19 cellular contexts compared by ENCODE assay signal in the genomic region with DNA sequence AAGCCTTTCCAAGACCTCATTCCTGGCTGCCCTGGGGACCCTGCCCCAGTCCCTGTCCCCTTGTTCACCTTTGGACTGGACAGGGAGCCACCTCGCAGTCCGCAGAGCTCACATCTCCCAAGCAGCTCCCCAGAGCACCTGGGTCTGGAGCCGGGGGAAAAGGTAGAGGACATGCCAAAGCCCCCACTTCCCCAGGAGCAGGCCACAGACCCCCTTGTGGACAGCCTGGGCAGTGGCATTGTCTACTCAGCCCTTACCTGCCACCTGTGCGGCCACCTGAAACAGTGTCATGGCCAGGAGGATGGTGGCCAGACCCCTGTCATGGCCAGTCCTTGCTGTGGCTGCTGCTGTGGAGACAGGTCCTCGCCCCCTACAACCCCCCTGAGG. TPM values are rescaled to one million over a fixed set of nuclear protein-coding genes. Genes with fewer than 3 reads are reported as not detected.
DNase-seq lines count a peak whose midpoint lies in the region; ATAC-seq, FAIRE-seq and TF ChIP-seq lines count a peak whose summit lies in the region.
"Had no signal": no experiment of that assay in that cellular context is flagged by ENCODE, and none has a peak within 500 bp of the region (broad histone marks: within the 10 kb centered on the region; RNA-seq: fewer than 3 reads in every experiment).

No MANE protein-coding gene starts in this region.

- H3K9me3 ChIP-seq in A549 (peaks cover 5% of the 10 kb centered on the region; the same call in 1 of the 3 replicates), DND-41 (ENCODE audit: insufficient read depth, low read length, severe bottlenecking) (no peaks in the 10 kb centered on the region)

- no peak for TF ChIP-seq POLR2A in A549 (IDR thresholded peaks at IDR 0.05; ENCODE audit: low read length)

- peaks cover 54% of the 10 kb centered on the region for H3K36me3 Mint-ChIP-seq in activated naive CD8-positive, alpha-beta T cell treated with anti-CD3 and anti-CD28 coated beads, Interleukin-2, amount 10 ng/mL, durations not matched to agents 7 days and 5 days

- no peak overlapping the region for H2AFZ ChIP-seq in DND-41 (ENCODE audit: low read depth, low read length)
- H2AFZ ChIP-seq: neural progenitor cell had no signal

- no peak overlapping the region for H3K4me3 Mint-ChIP-seq in activated naive CD8-positive, alpha-beta T cell treated with anti-CD3 and anti-CD28 coated beads, Interleukin-2, amount 10 ng/mL, durations not matched to agents 7 days and 5 days
- H3K4me3 Mint-ChIP-seq: neural progenitor cell had no signal

- WGBS in A549 (ENCODE audit: missing lambda C conversion rate), result 95% methylated on average over 3 of the region's 5 CpGs

- H3K27me3 Mint-ChIP-seq in activated naive CD8-positive, alpha-beta T cell treated with anti-CD3 and anti-CD28 coated beads, Interleukin-2, amount 10 ng/mL, durations not matched to agents 7 days and 5 days, result no peaks in the 10 kb centered on the region

- CTCF ChIA-PET in A549 (lab: Yijun Ruan, JAX), result interaction anchor here (5.1 kb wide), 1 partner anchor 128 kb away, joined by 36 read pairs; no protein-coding TSS in a partner anchor

- H3K27me3 ChIP-seq in DND-41 (ENCODE audit: insufficient read depth, low read length, poor library complexity), result no peaks in the 10 kb centered on the region
- H3K27me3 ChIP-seq: heart left ventricle, neural progenitor cell had no signal

- H3K79me2 ChIP-seq in DND-41 (ENCODE audit: insufficient read depth, low read length), result no peaks in the 10 kb centered on the region

- ATAC-seq in A549, result no peak
- ATAC-seq in DND-41 (ENCODE audit: insufficient read depth, low read depth), result no peak
- ATAC-seq in activated naive CD8-positive, alpha-beta T cell treated with anti-CD3 and anti-CD28 coated beads, Interleukin-2, amount 10 ng/mL, durations not matched to agents 7 days and 5 days (ENCODE audit: low read depth), result no peak
- peak; percentile 4 for ATAC-seq in left lobe of liver
- ATAC-seq: heart left ventricle had no signal

- H3K9me3 Mint-ChIP-seq in activated naive CD8-positive, alpha-beta T cell treated with anti-CD3 and anti-CD28 coated beads, Interleukin-2, amount 10 ng/mL, durations not matched to agents 7 days and 5 days, result no peaks in the 10 kb centered on the region
- H3K9me3 Mint-ChIP-seq: neural progenitor cell had no signal

- peaks cover 55% of the 10 kb centered on the region for H3K36me3 ChIP-seq in DND-41 (ENCODE audit: insufficient read depth, low read length)
- H3K36me3 ChIP-seq: neural progenitor cell had no signal

- H3K4me3 ChIP-seq in A549 (no peak overlapping the region), DND-41 (ENCODE audit: low read depth in 1 of 2, low read length in 2 of 2) (no peak overlapping the region)
- H3K4me3 ChIP-seq: heart left ventricle, neural progenitor cell had no signal

- peak overlapping the region; percentile 62 to 83; a peak in 5 of 6 replicates for H3K27ac ChIP-seq in A549
- peak overlapping the region; percentile 6; the same call in 1 of the 2 replicates for H3K27ac ChIP-seq in DND-41 (ENCODE audit: low read length)
- H3K27ac ChIP-seq: neural progenitor cell had no signal

- no peak overlapping the region for H3K9ac ChIP-seq in DND-41 (ENCODE audit: low read depth, low read length)
- H3K9ac ChIP-seq: neural progenitor cell had no signal

- H3K4me1 ChIP-seq in A549 (peaks cover 40% of the 10 kb centered on the region), DND-41 (ENCODE audit: insufficient read depth, low read length) (peaks cover 27% of the 10 kb centered on the region)
- H3K4me1 ChIP-seq: neural progenitor cell had no signal

- H3K27ac Mint-ChIP-seq in activated naive CD8-positive, alpha-beta T cell treated with anti-CD3 and anti-CD28 coated beads, Interleukin-2, amount 10 ng/mL, durations not matched to agents 7 days and 5 days, result peak overlapping the region; percentile 71
- H3K27ac Mint-ChIP-seq: neural progenitor cell had no signal

- peak overlapping the region; percentile 69; the same call in 2 of the 3 replicates for H3K4me2 ChIP-seq in A549
- H3K4me2 ChIP-seq in DND-41 (ENCODE audit: insufficient read depth, low read length), result no peak overlapping the region
- H3K4me2 ChIP-seq: neural progenitor cell had no signal

- TF ChIP-seq CTCF in A549 (IDR thresholded peaks at IDR 0.05) (no peak), DND-41 (IDR thresholded peaks at IDR 0.05; ENCODE audit: borderline replicate concordance, extremely low read depth, low read length, poor library complexity, severe bottlenecking) (no peak)

- no peaks in the 10 kb centered on the region for H4K20me1 ChIP-seq in DND-41 (ENCODE audit: insufficient read depth, low read length)

- POLR2A ChIA-PET in A549 (lab: Yijun Ruan, JAX), result no interaction called here
- POLR2A ChIA-PET in activated naive CD8-positive, alpha-beta T cell treated with anti-CD3 and anti-CD28 coated beads, Interleukin-2, amount 10 ng/mL, durations not matched to agents 7 days and 5 days (lab: Charles Lee), result interaction anchor here (1.0 kb wide), 1 partner anchor 183 kb away, joined by 4 read pairs; no protein-coding TSS in a partner anchor

- DNase-seq in A549 (ENCODE audit: low read depth in 1 of 2, low spot score in 1 of 2), result no peak
- DNase-seq in DND-41, result no peak
- no peak for DNase-seq in activated naive CD8-positive, alpha-beta T cell treated with anti-CD3 and anti-CD28 coated beads, Interleukin-2, amount 10 ng/mL, durations not matched to agents 7 days and 5 days
- peak; percentile 53 for DNase-seq in left lobe of liver (ENCODE audit: low spot score)
- no peak for DNase-seq in NCI-H446 treated with DMSO at 0.1 percent for 48 hours (lab: John Stamatoyannopoulos, UW)
- DNase-seq in stimulated activated CD4-positive, alpha-beta T cell treated with anti-CD3 and anti-CD28 coated beads, Interleukin-15, amount 100 ng/mL, for 24 hours, result no peak
- no peak for DNase-seq in NCI-H526 treated with DMSO at 0.1 percent for 48 hours (lab: John Stamatoyannopoulos, UW)
- no peak for DNase-seq in SKM-1 treated with dmso at 0.1 percent for 144 hours (lab: John Stamatoyannopoulos, UW; ENCODE audit: unreplicated experiment)
- DNase-seq: activated CD4-positive, alpha-beta T cell treated with anti-CD3 and anti-CD28 coated beads, Interleukin-2, amount 50 U/mL, for 1 hour; activated T-cell treated with anti-CD3 and anti-CD28 coated beads, Interleukin-2, amount 50 U/mL, for 48 hours; aorta; GF-D8; heart left ventricle; islet precursor cell; NCI-H146; retina; Right ventricle myocardium superior had no signal

- no peak for TF ChIP-seq RAD21 in A549 (conservative IDR thresholded peaks at IDR 0.05 in 1 of 2, IDR thresholded peaks at IDR 0.05 in 1 of 2)

- H3K4me1 Mint-ChIP-seq in activated naive CD8-positive, alpha-beta T cell treated with anti-CD3 and anti-CD28 coated beads, Interleukin-2, amount 10 ng/mL, durations not matched to agents 7 days and 5 days, result peaks cover 32% of the 10 kb centered on the region
- H3K4me1 Mint-ChIP-seq: neural progenitor cell had no signal

- no peak for TF ChIP-seq EP300 in A549 (IDR thresholded peaks at IDR 0.05)

- no peak for FAIRE-seq in A549 (lab: Jason Lieb, UNC)
- FAIRE-seq: D721Med had no signal

TF ChIP-seq in A549, 52 proteins besides CTCF, POLR2A, EP300 and RAD21 (continues in another document):
- TF ChIP-seq, protein P1, sequence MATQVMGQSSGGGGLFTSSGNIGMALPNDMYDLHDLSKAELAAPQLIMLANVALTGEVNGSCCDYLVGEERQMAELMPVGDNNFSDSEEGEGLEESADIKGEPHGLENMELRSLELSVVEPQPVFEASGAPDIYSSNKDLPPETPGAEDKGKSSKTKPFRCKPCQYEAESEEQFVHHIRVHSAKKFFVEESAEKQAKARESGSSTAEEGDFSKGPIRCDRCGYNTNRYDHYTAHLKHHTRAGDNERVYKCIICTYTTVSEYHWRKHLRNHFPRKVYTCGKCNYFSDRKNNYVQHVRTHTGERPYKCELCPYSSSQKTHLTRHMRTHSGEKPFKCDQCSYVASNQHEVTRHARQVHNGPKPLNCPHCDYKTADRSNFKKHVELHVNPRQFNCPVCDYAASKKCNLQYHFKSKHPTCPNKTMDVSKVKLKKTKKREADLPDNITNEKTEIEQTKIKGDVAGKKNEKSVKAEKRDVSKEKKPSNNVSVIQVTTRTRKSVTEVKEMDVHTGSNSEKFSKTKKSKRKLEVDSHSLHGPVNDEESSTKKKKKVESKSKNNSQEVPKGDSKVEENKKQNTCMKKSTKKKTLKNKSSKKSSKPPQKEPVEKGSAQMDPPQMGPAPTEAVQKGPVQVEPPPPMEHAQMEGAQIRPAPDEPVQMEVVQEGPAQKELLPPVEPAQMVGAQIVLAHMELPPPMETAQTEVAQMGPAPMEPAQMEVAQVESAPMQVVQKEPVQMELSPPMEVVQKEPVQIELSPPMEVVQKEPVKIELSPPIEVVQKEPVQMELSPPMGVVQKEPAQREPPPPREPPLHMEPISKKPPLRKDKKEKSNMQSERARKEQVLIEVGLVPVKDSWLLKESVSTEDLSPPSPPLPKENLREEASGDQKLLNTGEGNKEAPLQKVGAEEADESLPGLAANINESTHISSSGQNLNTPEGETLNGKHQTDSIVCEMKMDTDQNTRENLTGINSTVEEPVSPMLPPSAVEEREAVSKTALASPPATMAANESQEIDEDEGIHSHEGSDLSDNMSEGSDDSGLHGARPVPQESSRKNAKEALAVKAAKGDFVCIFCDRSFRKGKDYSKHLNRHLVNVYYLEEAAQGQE (IDR thresholded peaks at IDR 0.05), result no peak
- no peak for TF ChIP-seq MYC (IDR thresholded peaks at IDR 0.05; ENCODE audit: borderline replicate concordance, low read length)

RNA-seq across cellular contexts. Expression of a gene that starts 38.7 kb away (rescaled TPM):
- 0.07 and 0.09 TPM in 2 replicates for polyA plus RNA-seq in A549 (2011; rRNA removed)
- polyA plus RNA-seq in A549 (2012; cell fraction: cytosol; rRNA removed), result 0.04 and 0.07 TPM in 2 replicates
- 0.04 and 0.10 TPM in 2 replicates for polyA plus RNA-seq in A549 (2012; cell fraction: nucleus; rRNA removed)
- polyA plus RNA-seq in A549 (2017; fragmentation: RNase III; extraction: RNeasy Plus Mini Kit Qiagen cat#74134 plus additional on column Dnase treatment), result 0.04 TPM in 3 replicates
- 0.10 TPM in 1 of 2 replicates, not detected in the other for polyA minus RNA-seq in A549 (2011; rRNA and poly(A)+ RNA removed)
- total RNA-seq in activated naive CD8-positive, alpha-beta T cell treated with anti-CD3 and anti-CD28 coated beads, Interleukin-2, amount 10 ng/mL, durations not matched to agents 7 days and 5 days, result 10 to 100 TPM; 27.2 to 27.5 TPM
- total RNA-seq in left lobe of liver, result 0.33 TPM

RNA-seq across cellular contexts. Expression of a gene that starts 49.5 kb away (rescaled TPM):
- polyA plus RNA-seq in A549 (2011; rRNA removed) (14.4 and 19.9 TPM in 2 replicates), A549 (2017; fragmentation: RNase III; extraction: RNeasy Plus Mini Kit Qiagen cat#74134 plus additional on column Dnase treatment) (16.9 to 21.5 TPM (median 19.3 TPM) in 3 replicates)
- polyA plus RNA-seq in A549 (2012; cell fraction: cytosol; rRNA removed), result 17.9 and 24.6 TPM in 2 replicates
- polyA plus RNA-seq in A549 (2012; cell fraction: nucleus; rRNA removed), result 37.5 and 40.4 TPM in 2 replicates
- polyA minus RNA-seq in A549 (2011; rRNA and poly(A)+ RNA removed), result 36.4 and 37.1 TPM in 2 replicates
- 100 to 1,000 TPM; 215 TPM for total RNA-seq in activated naive CD8-positive, alpha-beta T cell treated with anti-CD3 and anti-CD28 coated beads, Interleukin-2, amount 10 ng/mL, durations not matched to agents 7 days and 5 days
- total RNA-seq in left lobe of liver, result 51.4 TPM

Comparison
In these comparisons a context has a peak if more than half of its experiments do, and no peak if none do; other contexts are left out.
1. RNA of a gene that starts 38.7 kb away (total RNA-seq): 27.2 to 27.5 TPM in activated naive CD8-positive, alpha-beta T cell treated with anti-CD3 and anti-CD28 coated beads, Interleukin-2, amount 10 ng/mL, durations not matched to agents 7 days and 5 days; 0.33 TPM in left lobe of liver (single experiment); every median in the first group is over 10 times any median in the second.